8 cellular contexts compared by ENCODE assay signal in genomic region chr11:64234840-64235379, GRCh38. TPM values are rescaled to one million over a fixed set of nuclear protein-coding genes. Genes with fewer than 3 reads are reported as not detected.
DNase-seq lines count a peak whose midpoint lies in the region; ATAC-seq and TF ChIP-seq lines count a peak whose summit lies in the region.

No MANE protein-coding gene starts in this region.

- no peaks in the 10 kb centered on the region for H3K9me3 ChIP-seq in AG04450 (ENCODE audit: control insufficient read depth, insufficient read depth, low read length)

- peaks cover 4% of the 10 kb centered on the region for H3K36me3 Mint-ChIP-seq in progenitor cell of endocrine pancreas (ENCODE audit: insufficient read depth)

- CTCF ChIA-PET in AG04450 (lab: Charles Lee) = no interaction called here

- DNase-seq in AG04450 (ENCODE audit: low read depth, low spot score) = no peak
- DNase-seq in NCI-H774 (lab: John Stamatoyannopoulos, UW) = peak; percentile 47
- DNase-seq in activated effector memory CD4-positive, alpha-beta T cell treated with Interleukin-2 at 50 U/mL for 16 hours = peak; percentile 44
- peak; percentile 50 for DNase-seq in glomerular visceral epithelial cell (ENCODE audit: extremely low spot score)
- no peak for DNase-seq in progenitor cell of endocrine pancreas (ENCODE audit: low spot score, unreplicated experiment)
- no peak for DNase-seq in NCI-H187 treated with DMSO at 0.1 percent for 48 hours (lab: John Stamatoyannopoulos, UW)

- peak overlapping the region; percentile 84 for H3K4me3 Mint-ChIP-seq in progenitor cell of endocrine pancreas (ENCODE audit: low read depth)

- no peak overlapping the region for H3K27ac Mint-ChIP-seq in progenitor cell of endocrine pancreas

- no peaks in the 10 kb centered on the region for H3K9me3 Mint-ChIP-seq in progenitor cell of endocrine pancreas (ENCODE audit: low read depth)

- H3K4me1 Mint-ChIP-seq in progenitor cell of endocrine pancreas (ENCODE audit: low read depth) = peaks cover 20% of the 10 kb centered on the region

- ATAC-seq in GM19351 (IDR thresholded peaks at IDR 0.05; ENCODE audit: unreplicated experiment) (peak; percentile 30), HG03108 (IDR thresholded peaks at IDR 0.05; ENCODE audit: unreplicated experiment) (no peak)

- POLR2A ChIA-PET in AG04450 (lab: Yijun Ruan, JAX) = no interaction called here

- H3K27ac ChIP-seq in AG04450 (ENCODE audit: low read depth, low read length) = no peak overlapping the region

- H3K27me3 Mint-ChIP-seq in progenitor cell of endocrine pancreas = no peaks in the 10 kb centered on the region

- TF ChIP-seq CTCF in AG04450 (IDR thresholded peaks at IDR 0.05; ENCODE audit: low read depth, low read length) = no peak
- peak; percentile 33 for TF ChIP-seq CTCF in progenitor cell of endocrine pancreas (IDR thresholded peaks at IDR 0.05; ENCODE audit: unreplicated experiment)

- no peaks in the 10 kb centered on the region for H3K27me3 ChIP-seq in AG04450 (ENCODE audit: control insufficient read depth, insufficient read depth, low read length)

- H3K4me3 ChIP-seq in AG04450 (ENCODE audit: low read depth, low read length) = peak overlapping the region; percentile 66

RNA-seq across cellular contexts. Expression of gene VEGFB, which starts 0.5 kb away (rescaled TPM):
- polyA plus RNA-seq in AG04450 (2011; rRNA removed) = 11.8 and 15.7 TPM in 2 replicates
- 11.0 and 11.8 TPM in 2 replicates for polyA minus RNA-seq in AG04450 (2011; rRNA and poly(A)+ RNA removed)
- total RNA-seq in progenitor cell of endocrine pancreas = 66.1 and 68.2 TPM in 2 replicates

RNA-seq across cellular contexts. Expression of gene DNAJC4, which starts 4.6 kb away (rescaled TPM):
- polyA plus RNA-seq in AG04450 (2011; rRNA removed) = 18.7 and 28.4 TPM in 2 replicates
- 14.5 and 19.4 TPM in 2 replicates for polyA minus RNA-seq in AG04450 (2011; rRNA and poly(A)+ RNA removed)
- total RNA-seq in progenitor cell of endocrine pancreas = 35.4 and 39.1 TPM in 2 replicates

RNA-seq across cellular contexts. Expression of gene FKBP2, which starts 6.0 kb away (rescaled TPM):
- 29.9 and 39.0 TPM in 2 replicates for polyA plus RNA-seq in AG04450 (2011; rRNA removed)
- 21.6 and 24.2 TPM in 2 replicates for polyA minus RNA-seq in AG04450 (2011; rRNA and poly(A)+ RNA removed)
- 48.5 and 57.7 TPM in 2 replicates for total RNA-seq in progenitor cell of endocrine pancreas

RNA-seq across cellular contexts. Expression of gene NUDT22, which starts 8.8 kb away (rescaled TPM):
- polyA plus RNA-seq in AG04450 (2011; rRNA removed) = 18.8 and 29.1 TPM in 2 replicates
- polyA minus RNA-seq in AG04450 (2011; rRNA and poly(A)+ RNA removed) = 13.4 and 17.1 TPM in 2 replicates
- total RNA-seq in progenitor cell of endocrine pancreas = 42.9 and 48.2 TPM in 2 replicates

RNA-seq across cellular contexts. Expression of gene TRPT1, which starts 8.9 kb away (rescaled TPM):
- polyA plus RNA-seq in AG04450 (2011; rRNA removed) = 21.6 and 34.0 TPM in 2 replicates
- 32.8 and 42.3 TPM in 2 replicates for polyA minus RNA-seq in AG04450 (2011; rRNA and poly(A)+ RNA removed)
- 52.0 and 53.9 TPM in 2 replicates for total RNA-seq in progenitor cell of endocrine pancreas

Comparison
In these comparisons a context has a peak if more than half of its experiments do, and no peak if none do; other contexts are left out.
1. DNase-seq: peak in NCI-H774 (single experiment), activated effector memory CD4-positive, alpha-beta T cell treated with Interleukin-2 at 50 U/mL for 16 hours (single experiment) and glomerular visceral epithelial cell (single experiment); none in AG04450 (single experiment), progenitor cell of endocrine pancreas (single experiment) and NCI-H187 treated with DMSO at 0.1 percent for 48 hours (single experiment).